12 cellular contexts compared by ENCODE assay signal in genomic region chr6:132133734-132134490, GRCh38.
DNase-seq lines count a peak whose midpoint lies in the region; TF ChIP-seq lines count a peak whose summit lies in the region.
"Had no signal": no experiment of that assay in that cellular context is flagged by ENCODE, and none has a peak within 500 bp of the region (broad histone marks: within the 10 kb centered on the region; RNA-seq: fewer than 3 reads in every experiment).

No MANE protein-coding gene starts in this region.

- CTCF ChIA-PET in AG04450 (lab: Charles Lee) = interaction anchor here (1.0 to 1.7 kb wide), 3 partner anchors 84 to 209 kb away, joined by 3 to 7 read pairs (median 3); no protein-coding TSS in a partner anchor

- peak overlapping the region; percentile 3 for H3K4me2 ChIP-seq in osteoblast (ENCODE audit: insufficient read depth, low read length)

- no peaks in the 10 kb centered on the region for H3K79me2 ChIP-seq in osteoblast (ENCODE audit: insufficient read depth, low read length)

- peaks cover 44% of the 10 kb centered on the region for H3K4me1 ChIP-seq in osteoblast (ENCODE audit: insufficient read depth, low read length)

- DNase-seq in AG04450 (ENCODE audit: low read depth, low spot score) (no peak), MV-4-11 (lab: John Stamatoyannopoulos, UW) (peak; percentile 32), fibroblast of the aortic adventitia (ENCODE audit: low read depth) (peak; percentile 59), osteoblast (ENCODE audit: insufficient read length, low spot score, missing footprints) (peak; percentile 1), NCI-H1694 (lab: John Stamatoyannopoulos, UW) (no peak), occipital lobe (lab: John Stamatoyannopoulos, UW) (no peak), DMS79 (lab: John Stamatoyannopoulos, UW) (no peak), UCSD-AML1 (lab: John Stamatoyannopoulos, UW; ENCODE audit: unreplicated experiment) (no peak)
- DNase-seq: activated naive CD4-positive, alpha-beta T cell treated with anti-CD3 and anti-CD28 coated beads, Interleukin-2, amount 50 U/mL, for 16 hours; effector CD4-positive, alpha-beta T cell; NCI-H1417 treated with DMSO at 0.1 percent for 48 hours; T-helper 17 cell had no signal

- no peaks in the 10 kb centered on the region for H3K36me3 ChIP-seq in osteoblast (ENCODE audit: insufficient read depth, low read length)

- TF ChIP-seq CTCF in AG04450 (IDR thresholded peaks at IDR 0.05; ENCODE audit: low read depth, low read length) (no peak), fibroblast of the aortic adventitia (IDR thresholded peaks at IDR 0.05; ENCODE audit: insufficient read depth, low read length) (no peak), osteoblast (IDR thresholded peaks at IDR 0.05; ENCODE audit: extremely low read depth, low read depth, low read length) (no peak)

- H3K27ac ChIP-seq in AG04450 (ENCODE audit: low read depth, low read length) (peak overlapping the region; percentile 22), osteoblast (ENCODE audit: low read depth, low read length) (peak overlapping the region; percentile 99)

- H3K9me3 ChIP-seq in AG04450 (ENCODE audit: control insufficient read depth, insufficient read depth, low read length) (no peaks in the 10 kb centered on the region), osteoblast (ENCODE audit: low read depth, low read length) (no peaks in the 10 kb centered on the region)

- POLR2A ChIA-PET in AG04450 (lab: Yijun Ruan, JAX) = interaction anchor here (0.7 to 1.6 kb wide), 4 partner anchors 11 to 187 kb away, joined by 3 to 11 read pairs (median 6); partner anchors contain the start of gene CCN2

- H4K20me1 ChIP-seq in osteoblast (ENCODE audit: insufficient read depth, low read length) = no peaks in the 10 kb centered on the region

- H2AFZ ChIP-seq in osteoblast (ENCODE audit: low read length) = no peak overlapping the region

- H3K4me3 ChIP-seq in AG04450 (ENCODE audit: low read depth, low read length) (no peak overlapping the region), fibroblast of the aortic adventitia (ENCODE audit: low read depth, low read length) (no peak overlapping the region), osteoblast (ENCODE audit: insufficient read depth, low read length) (no peak overlapping the region)

- H3K27me3 ChIP-seq in AG04450 (ENCODE audit: control insufficient read depth, insufficient read depth, low read length) = no peaks in the 10 kb centered on the region
- no peaks in the 10 kb centered on the region for H3K27me3 ChIP-seq in osteoblast (ENCODE audit: insufficient read depth, low read length)

Comparison
In these comparisons a context has a peak if more than half of its experiments do, and no peak if none do; other contexts are left out.
1. DNase-seq: peak in MV-4-11 (single experiment), fibroblast of the aortic adventitia (single experiment) and osteoblast (single experiment); none in AG04450 (single experiment), NCI-H1694 (single experiment), occipital lobe (single experiment), DMS79 (single experiment) and UCSD-AML1 (single experiment).